Comparison of ENCODE assay signal across 32 cellular contexts in genomic region chr7:70887186-70887585, GRCh38.
"Had no signal": no experiment of that assay in that cellular context is flagged by ENCODE, and none has a peak within 500 bp of the region (broad histone marks: within the 10 kb centered on the region; RNA-seq: fewer than 3 reads in every experiment).

No MANE protein-coding gene starts in this region.

- DNase-seq: activated CD4-positive, alpha-beta memory T cell treated with anti-CD3 and anti-CD28 coated beads for 36 hours; activated CD4-positive, alpha-beta T cell treated with anti-CD3 and anti-CD28 coated beads, Interleukin-2, amount 50 U/mL, for 1 hour; activated CD8-positive, alpha-beta memory T cell treated with anti-CD3 and anti-CD28 coated beads, Interleukin-2, amount 10 ng/mL, durations not matched to agents 7 days and 5 days; activated CD8-positive, alpha-beta memory T cell treated with anti-CD3 and anti-CD28 coated beads, Interleukin-2, amount 50 U/mL, for 48 hours; activated effector memory CD4-positive, alpha-beta T cell treated with anti-CD3 and anti-CD28 coated beads, Interleukin-2, amount 50 U/mL, for 16 hours; activated naive CD4-positive, alpha-beta T cell treated with Interleukin-2 at 50 U/mL for 16 hours; activated naive CD8-positive, alpha-beta T cell treated with anti-CD3 and anti-CD28 coated beads, Interleukin-2, amount 10 ng/mL, durations not matched to agents 7 days and 5 days; activated T-cell treated with anti-CD3 and anti-CD28 coated beads, Interleukin-2, amount 50 U/mL, for 72 hours; amygdala; Karpas-422; KBM-7; NCI-H1048; NCI-H1105 treated with DMSO at 0.1 percent for 48 hours; NCI-H1436; NCI-H1694; NCI-H1930; NCI-H345; NCI-H524 treated with DMSO at 0.1 percent for 48 hours; PC-3; Peyer's patch; SIG-M5; T-cell; T-helper 17 cell; WERI-Rb-1 had no signal

- H3K9me3 ChIP-seq: Peyer's patch had no signal

- H3K36me3 ChIP-seq: ascending aorta, cardiac muscle cell, Peyer's patch, WERI-Rb-1 had no signal

- H3K27ac Mint-ChIP-seq: activated CD4-positive, alpha-beta memory T cell treated with anti-CD3 and anti-CD28 coated beads for 36 hours; activated CD8-positive, alpha-beta memory T cell treated with anti-CD3 and anti-CD28 coated beads, Interleukin-2, amount 10 ng/mL, durations not matched to agents 7 days and 5 days; activated naive CD4-positive, alpha-beta T cell treated with anti-CD3 and anti-CD28 coated beads, Interleukin-2, amount 50 U/mL, for 24 hours; activated naive CD8-positive, alpha-beta T cell treated with anti-CD3 and anti-CD28 coated beads, Interleukin-2, amount 10 ng/mL, durations not matched to agents 7 days and 5 days; activated T-cell treated with anti-CD3 and anti-CD28 coated beads, Interleukin-2, amount 50 U/mL, for 72 hours; activated T-helper 17 cell treated with anti-CD3 and anti-CD28 coated beads, Interleukin-2, amount 50 U/mL, for 72 hours; T-cell; T-helper 17 cell had no signal

- ATAC-seq: activated CD8-positive, alpha-beta memory T cell treated with anti-CD3 and anti-CD28 coated beads, Interleukin-2, amount 10 ng/mL, durations not matched to agents 7 days and 5 days; activated T-cell treated with anti-CD3 and anti-CD28 coated beads, Interleukin-2, amount 50 U/mL, for 72 hours; activated T-helper 17 cell treated with anti-CD3 and anti-CD28 coated beads, Interleukin-2, amount 50 U/mL, for 72 hours; PC-3; Right ventricle myocardium inferior; SK-N-SH treated with all-trans-retinoic acid at 6 μM for 48 hours; T-cell; T-helper 17 cell had no signal

- H3K4me3 ChIP-seq: ascending aorta, cardiac muscle cell, Peyer's patch had no signal

- H3K27me3 Mint-ChIP-seq: activated CD4-positive, alpha-beta memory T cell treated with anti-CD3 and anti-CD28 coated beads for 36 hours; activated CD8-positive, alpha-beta memory T cell treated with anti-CD3 and anti-CD28 coated beads, Interleukin-2, amount 10 ng/mL, durations not matched to agents 7 days and 5 days; activated naive CD4-positive, alpha-beta T cell treated with anti-CD3 and anti-CD28 coated beads, Interleukin-2, amount 50 U/mL, for 24 hours; activated naive CD8-positive, alpha-beta T cell treated with anti-CD3 and anti-CD28 coated beads, Interleukin-2, amount 10 ng/mL, durations not matched to agents 7 days and 5 days; central memory CD8-positive, alpha-beta T cell; T-cell; T-helper 17 cell had no signal

- H3K27ac ChIP-seq: ascending aorta, cardiac muscle cell, Peyer's patch, RWPE1, WERI-Rb-1 had no signal

- H3K4me1 Mint-ChIP-seq: activated CD8-positive, alpha-beta memory T cell treated with anti-CD3 and anti-CD28 coated beads, Interleukin-2, amount 10 ng/mL, durations not matched to agents 7 days and 5 days; activated naive CD4-positive, alpha-beta T cell treated with anti-CD3 and anti-CD28 coated beads, Interleukin-2, amount 50 U/mL, for 24 hours; activated naive CD8-positive, alpha-beta T cell treated with anti-CD3 and anti-CD28 coated beads, Interleukin-2, amount 10 ng/mL, durations not matched to agents 7 days and 5 days; activated T-helper 17 cell treated with anti-CD3 and anti-CD28 coated beads, Interleukin-2, amount 50 U/mL, for 72 hours; central memory CD8-positive, alpha-beta T cell; T-cell; T-helper 17 cell had no signal

- H3K4me3 Mint-ChIP-seq: activated CD4-positive, alpha-beta memory T cell treated with anti-CD3 and anti-CD28 coated beads for 36 hours; activated CD8-positive, alpha-beta memory T cell treated with anti-CD3 and anti-CD28 coated beads, Interleukin-2, amount 10 ng/mL, durations not matched to agents 7 days and 5 days; activated naive CD4-positive, alpha-beta T cell treated with anti-CD3 and anti-CD28 coated beads, Interleukin-2, amount 50 U/mL, for 24 hours; activated naive CD8-positive, alpha-beta T cell treated with anti-CD3 and anti-CD28 coated beads, Interleukin-2, amount 10 ng/mL, durations not matched to agents 7 days and 5 days; activated T-cell treated with anti-CD3 and anti-CD28 coated beads, Interleukin-2, amount 50 U/mL, for 72 hours; activated T-helper 17 cell treated with anti-CD3 and anti-CD28 coated beads, Interleukin-2, amount 50 U/mL, for 72 hours; central memory CD8-positive, alpha-beta T cell; T-cell; T-helper 17 cell had no signal

- H3K9me3 Mint-ChIP-seq: activated T-helper 17 cell treated with anti-CD3 and anti-CD28 coated beads, Interleukin-2, amount 50 U/mL, for 72 hours had no signal

- H3K36me3 Mint-ChIP-seq: activated CD4-positive, alpha-beta memory T cell treated with anti-CD3 and anti-CD28 coated beads for 36 hours; activated CD8-positive, alpha-beta memory T cell treated with anti-CD3 and anti-CD28 coated beads, Interleukin-2, amount 10 ng/mL, durations not matched to agents 7 days and 5 days; activated naive CD4-positive, alpha-beta T cell treated with anti-CD3 and anti-CD28 coated beads, Interleukin-2, amount 50 U/mL, for 24 hours; activated naive CD8-positive, alpha-beta T cell treated with anti-CD3 and anti-CD28 coated beads, Interleukin-2, amount 10 ng/mL, durations not matched to agents 7 days and 5 days; T-cell had no signal

- H3K4me1 ChIP-seq: ascending aorta, Peyer's patch had no signal

- H3K27me3 ChIP-seq: ascending aorta, cardiac muscle cell, Peyer's patch had no signal
